Comparison of ENCODE assay signal across 6 cellular contexts in the genomic region with DNA sequence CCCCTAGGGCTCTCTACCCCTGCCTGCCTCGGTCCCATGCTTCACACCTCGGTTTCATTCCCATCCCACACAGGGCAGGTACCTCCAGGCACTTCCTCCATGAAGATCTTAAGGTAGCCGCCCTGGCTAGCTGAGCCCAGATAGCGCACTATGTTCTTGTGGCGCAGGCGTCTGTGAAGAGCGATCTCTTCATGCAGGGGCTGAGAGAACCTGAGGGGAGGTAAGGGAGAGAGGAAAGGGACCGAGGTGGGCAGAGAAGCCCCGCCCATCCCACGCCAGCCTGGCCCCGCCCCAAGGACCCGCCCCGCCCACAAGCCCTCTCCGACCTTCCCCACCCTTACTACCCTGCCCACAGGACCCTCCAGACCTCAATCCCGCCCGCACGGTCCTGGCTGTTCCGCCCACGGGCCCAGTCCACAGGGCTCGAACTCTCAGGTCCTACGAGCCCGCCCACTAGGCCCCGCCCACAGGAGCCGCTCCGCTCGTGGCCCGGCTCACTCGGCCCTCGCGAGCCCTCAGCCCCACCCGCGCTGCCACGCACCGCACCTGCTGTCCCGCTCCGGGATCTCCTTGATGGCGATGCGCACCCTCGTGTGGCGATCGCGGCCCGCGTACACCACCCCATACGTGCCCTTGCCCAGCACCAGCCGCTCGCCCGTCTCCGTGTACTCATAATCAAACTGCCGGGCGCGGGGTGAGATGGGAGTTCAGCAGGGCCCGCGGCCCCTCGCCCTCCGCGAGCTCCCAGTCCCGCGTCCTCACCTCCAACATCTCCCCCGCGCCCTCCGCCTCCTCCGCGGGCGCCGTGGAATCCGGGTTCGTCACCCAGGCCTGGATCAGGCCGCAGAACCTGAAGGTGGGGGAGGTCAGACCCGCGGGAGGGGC. TPM values are rescaled to one million over a fixed set of nuclear protein-coding genes. Genes with fewer than 3 reads are reported as not detected.
DNase-seq lines count a peak whose midpoint lies in the region; ATAC-seq and TF ChIP-seq lines count a peak whose summit lies in the region.

No MANE protein-coding gene starts in this region.

- no peak for TF ChIP-seq CTCF in esophagus muscularis mucosa (IDR thresholded peaks at IDR 0.05)
- TF ChIP-seq CTCF in PC-3 (conservative IDR thresholded peaks at IDR 0.05; ENCODE audit: low read depth, low read length): no peak

- H3K9me3 ChIP-seq in esophagus muscularis mucosa (no peaks in the 10 kb centered on the region), PC-3 (ENCODE audit: low read length) (no peaks in the 10 kb centered on the region)

- peak; percentile 56 for DNase-seq in T-helper 9 cell
- DNase-seq in esophagus muscularis mucosa (ENCODE audit: extremely low spot score): no peak
- peak; percentile 63 for DNase-seq in stimulated activated CD8-positive, alpha-beta memory T cell treated with anti-CD3 and anti-CD28 coated beads, Interleukin-4, amount 100 ng/mL, for 48 hours
- no peak for DNase-seq in PC-3

- H3K36me3 ChIP-seq in esophagus muscularis mucosa (peaks cover 75 to 98% (median 94%) of the 10 kb centered on the region in 4 donors), PC-3 (ENCODE audit: low read depth, low read length) (peaks cover 12% of the 10 kb centered on the region)

- H3K27ac ChIP-seq in esophagus muscularis mucosa (replicated peaks in 1 of 4) (no peak overlapping the region), PC-3 (ENCODE audit: low read length) (no peak overlapping the region)

- intact Hi-C loops in esophagus muscularis mucosa (cut with DNase I) (no loop called here), PC-3 (cut with micrococcal nuclease) (no loop called here)

- no peak for TF ChIP-seq EP300 in esophagus muscularis mucosa (IDR thresholded peaks at IDR 0.05)

- H3K79me2 ChIP-seq in PC-3 (ENCODE audit: low read length): peaks cover 10% of the 10 kb centered on the region

- no peak overlapping the region for H3K4me2 ChIP-seq in PC-3 (ENCODE audit: low read length)

- H3F3A ChIP-seq in PC-3 (ENCODE audit: low read length, unreplicated experiment): no peaks in the 10 kb centered on the region

- H3K9ac ChIP-seq in PC-3 (ENCODE audit: low read length): no peak overlapping the region

- H3K9me2 ChIP-seq in PC-3 (replicated peaks; ENCODE audit: low read length): no peaks in the 10 kb centered on the region

- CTCF ChIA-PET in PC-3 (lab: Charles Lee): no interaction called here

- no peak overlapping the region for H2AFZ ChIP-seq in PC-3 (ENCODE audit: low read length)

- POLR2A ChIA-PET in PC-3 (lab: Charles Lee; ENCODE audit: unreplicated experiment): no interaction called here

- H3K27me3 ChIP-seq in esophagus muscularis mucosa (no peaks in the 10 kb centered on the region), PC-3 (ENCODE audit: low read length) (no peaks in the 10 kb centered on the region)

- H4K20me1 ChIP-seq in PC-3 (ENCODE audit: low read length): no peaks in the 10 kb centered on the region

- ATAC-seq in PC-3: no peak
- no peak for ATAC-seq in GM18498 (IDR thresholded peaks at IDR 0.05; ENCODE audit: unreplicated experiment)
- ATAC-seq in GM18858 (IDR thresholded peaks at IDR 0.05; ENCODE audit: unreplicated experiment): no peak

- peak overlapping the region; percentile 13 to 43 (median 24) for H3K4me3 ChIP-seq in esophagus muscularis mucosa
- no peak overlapping the region for H3K4me3 ChIP-seq in PC-3 (ENCODE audit: low read length)

- no peak for TF ChIP-seq POLR2A in esophagus muscularis mucosa (IDR thresholded peaks at IDR 0.05; ENCODE audit: low read depth)

- H3K4me1 ChIP-seq in esophagus muscularis mucosa (peaks cover 30 to 50% (median 46%) of the 10 kb centered on the region in 4 donors), PC-3 (ENCODE audit: insufficient read depth, low read length) (peaks cover 6% of the 10 kb centered on the region)

- 54% methylated on average over 66 of the region's 71 CpGs for WGBS in esophagus muscularis mucosa

- BruUV-seq in PC-3 (replicated peaks; lab: Mats Ljungman, UMichigan): no TSS peak

RNA-seq across cellular contexts. Expression of a gene that starts 6.4 kb away (rescaled TPM):
- total RNA-seq in esophagus muscularis mucosa (10 to 100 TPM; 29.7 to 80.1 (median 55.4) TPM), PC-3 (2014; rRNA removed) (25.1 and 44.5 TPM in 2 replicates)

RNA-seq across cellular contexts. Expression of a gene that starts 14.2 kb away (rescaled TPM):
- 10 to 100 TPM in 2 of 4 donors, 1 to 10 TPM in 2; 2.9 to 16.6 (median 10.5) TPM for total RNA-seq in esophagus muscularis mucosa
- not detected in 2 replicates for total RNA-seq in PC-3 (2014; rRNA removed)

RNA-seq across cellular contexts. Expression of a gene that starts 18.6 kb away (rescaled TPM):
- total RNA-seq in esophagus muscularis mucosa (1 to 10 TPM in 2 of 4 donors, under 1 TPM in 2; 0.29 to 3.7 (median 1.5) TPM), PC-3 (2014; rRNA removed) (26.8 and 34.3 TPM in 2 replicates)

RNA-seq across cellular contexts. Expression of a gene that starts 22.7 kb away (rescaled TPM):
- not detected for total RNA-seq in esophagus muscularis mucosa
- total RNA-seq in PC-3 (2014; rRNA removed): 0.40 and 0.47 TPM in 2 replicates

RNA-seq across cellular contexts. Expression of a gene that starts 32.0 kb away (rescaled TPM):
- total RNA-seq in esophagus muscularis mucosa (1 to 10 TPM in 1 of 4 donors, under 1 TPM in 1, not detected in 2; 0.13 to 4.5 TPM), PC-3 (2014; rRNA removed) (4.7 TPM in 2 replicates)

Comparison
In these comparisons a context has a peak if more than half of its experiments do, and no peak if none do; other contexts are left out.
1. DNase-seq: peak in T-helper 9 cell (single experiment) and stimulated activated CD8-positive, alpha-beta memory T cell treated with anti-CD3 and anti-CD28 coated beads, Interleukin-4, amount 100 ng/mL, for 48 hours (single experiment); none in esophagus muscularis mucosa (single experiment) and PC-3 (single experiment).